ENCODE assay signal across 20 cellular contexts in genomic region chr1:159040206-159040605, GRCh38. TPM values are rescaled to one million over a fixed set of nuclear protein-coding genes. Genes with fewer than 3 reads are reported as not detected.
DNase-seq lines count a peak whose midpoint lies in the region; FAIRE-seq and TF ChIP-seq lines count a peak whose summit lies in the region.
"Had no signal": no experiment of that assay in that cellular context is flagged by ENCODE, and none has a peak within 500 bp of the region (broad histone marks: within the 10 kb centered on the region; RNA-seq: fewer than 3 reads in every experiment).

No MANE protein-coding gene starts in this region.

- TF ChIP-seq CTCF in mammary epithelial cell (conservative IDR thresholded peaks at IDR 0.05 in 1 of 2, IDR thresholded peaks at IDR 0.05 in 1 of 2; ENCODE audit: extremely low read depth in 1 of 2, insufficient read depth in 1 of 2, low read depth in 1 of 2, low read length in 2 of 2): no peak
- no peak for TF ChIP-seq CTCF in breast epithelium (IDR thresholded peaks at IDR 0.05)
- TF ChIP-seq CTCF in astrocyte (IDR thresholded peaks at IDR 0.05; ENCODE audit: insufficient read depth, low read depth, low read length): no peak
- TF ChIP-seq CTCF in right atrium auricular region (IDR thresholded peaks at IDR 0.05): no peak

- no peak overlapping the region for H2AFZ ChIP-seq in mammary epithelial cell (ENCODE audit: low read depth, low read length)
- no peak overlapping the region for H2AFZ ChIP-seq in astrocyte (ENCODE audit: low read depth, low read length)
- H2AFZ ChIP-seq: PC-9 had no signal

- BruUV-seq in mammary epithelial cell (replicated peaks; lab: Mats Ljungman, UMichigan): no TSS peak

- TF ChIP-seq POLR2A in breast epithelium (IDR thresholded peaks at IDR 0.05): no peak

- CTCF ChIA-PET in mammary epithelial cell (lab: Charles Lee; ENCODE audit: low non-redundant PET): no interaction called here

- H3K4me1 ChIP-seq in mammary epithelial cell (ENCODE audit: insufficient read depth, low read length): no peaks in the 10 kb centered on the region
- no peaks in the 10 kb centered on the region for H3K4me1 ChIP-seq in breast epithelium
- H3K4me1 ChIP-seq in astrocyte (ENCODE audit: insufficient read depth, low read length): peaks cover 19% of the 10 kb centered on the region
- H3K4me1 ChIP-seq in right atrium auricular region: no peaks in the 10 kb centered on the region

- H3K9ac ChIP-seq in mammary epithelial cell (ENCODE audit: insufficient read depth, low read length) (no peak overlapping the region), astrocyte (ENCODE audit: low read length) (peak overlapping the region; percentile 28)

- H3K9me3 ChIP-seq in mammary epithelial cell (replicated peaks; ENCODE audit: insufficient read depth, low read length): no peaks in the 10 kb centered on the region
- no peaks in the 10 kb centered on the region for H3K9me3 ChIP-seq in breast epithelium
- no peaks in the 10 kb centered on the region for H3K9me3 ChIP-seq in astrocyte (ENCODE audit: insufficient read depth, low read depth, low read length)
- H3K9me3 ChIP-seq in right atrium auricular region: no peaks in the 10 kb centered on the region
- H3K9me3 ChIP-seq: neutrophil had no signal

- H3K27ac ChIP-seq in mammary epithelial cell (ENCODE audit: insufficient read depth, low read depth, low read length) (no peak overlapping the region), breast epithelium (no peak overlapping the region), astrocyte (ENCODE audit: low read depth, low read length) (peak overlapping the region; percentile 84), right atrium auricular region (no peak overlapping the region)
- H3K27ac ChIP-seq: neutrophil, PC-9 had no signal

- no peak overlapping the region for H3K4me3 ChIP-seq in mammary epithelial cell (replicated peaks in 1 of 3; ENCODE audit: insufficient read depth in 1 of 3, low read depth in 2 of 3, low read length in 3 of 3)
- no peak overlapping the region for H3K4me3 ChIP-seq in breast epithelium
- H3K4me3 ChIP-seq in astrocyte (ENCODE audit: insufficient read depth, low read depth, low read length): no peak overlapping the region
- no peak overlapping the region for H3K4me3 ChIP-seq in right atrium auricular region
- H3K4me3 ChIP-seq: PC-9 had no signal

- dilution Hi-C loops in mammary epithelial cell (cut with HindIII; ENCODE audit: low sequenced_read_pairs): no loop called here

- H3K27me3 Mint-ChIP-seq in astrocyte (ENCODE audit: low read depth, unreplicated experiment): no peaks in the 10 kb centered on the region
- H3K27me3 Mint-ChIP-seq: stimulated activated naive CD8-positive, alpha-beta T cell treated with anti-CD3 and anti-CD28 coated beads, Interleukin-15, amount 100 ng/mL, for 72 hours had no signal

- peaks cover 16% of the 10 kb centered on the region for H3K4me1 Mint-ChIP-seq in astrocyte (ENCODE audit: low read depth, unreplicated experiment)

- H3K9me3 Mint-ChIP-seq in astrocyte (ENCODE audit: unreplicated experiment): no peaks in the 10 kb centered on the region
- H3K9me3 Mint-ChIP-seq: endodermal cell; stimulated activated naive CD8-positive, alpha-beta T cell treated with anti-CD3 and anti-CD28 coated beads, Interleukin-15, amount 100 ng/mL, for 72 hours had no signal

- peak; percentile 2 for DNase-seq in mammary epithelial cell
- DNase-seq in breast epithelium (ENCODE audit: low spot score in 2 of 2): no peak
- peak; percentile 81 for DNase-seq in astrocyte (ENCODE audit: low read depth)
- DNase-seq in iris pigment epithelial cell (ENCODE audit: low read depth): peak; percentile 88
- DNase-seq in right atrium auricular region (ENCODE audit: low spot score): no peak
- DNase-seq in stimulated activated CD4-positive, alpha-beta T cell treated with anti-CD3 and anti-CD28 coated beads, Interleukin-1b, Interleukin-23, amount 100 ng/mL, for 48 hours: no peak
- DNase-seq in GF-D8 (lab: John Stamatoyannopoulos, UW): no peak
- no peak for DNase-seq in D341Med (ENCODE audit: low spot score)
- DNase-seq: 8988T; activated naive CD4-positive, alpha-beta T cell; endodermal cell; glutamatergic neuron; NCI-H187 treated with DMSO at 0.1 percent for 48 hours; NCI-H526 treated with DMSO at 0.1 percent for 48 hours; PC-9; small intestine; stimulated activated naive CD8-positive, alpha-beta T cell treated with anti-CD3 and anti-CD28 coated beads, Interleukin-15, amount 100 ng/mL, for 72 hours; SW 1271 had no signal

- intact Hi-C loops in mammary epithelial cell (cut with micrococcal nuclease): no loop called here
- intact Hi-C loops in breast epithelium (cut with DNase I; ENCODE audit: low total_unique reads): no loop called here

- FAIRE-seq in astrocyte (lab: Jason Lieb, UNC): no peak
- FAIRE-seq: islet of Langerhans, small intestine had no signal

- H3K4me3 Mint-ChIP-seq in astrocyte (ENCODE audit: unreplicated experiment): no peak overlapping the region
- H3K4me3 Mint-ChIP-seq: endodermal cell had no signal

- peaks cover 17% of the 10 kb centered on the region for H3K36me3 Mint-ChIP-seq in astrocyte (ENCODE audit: low read depth, unreplicated experiment)

- no peak overlapping the region for H3K27ac Mint-ChIP-seq in astrocyte (ENCODE audit: unreplicated experiment)
- H3K27ac Mint-ChIP-seq: endodermal cell had no signal

- H3K27me3 ChIP-seq in mammary epithelial cell (ENCODE audit: insufficient read depth, low read length) (no peaks in the 10 kb centered on the region), breast epithelium (no peaks in the 10 kb centered on the region), astrocyte (ENCODE audit: insufficient read depth, low read length) (no peaks in the 10 kb centered on the region), right atrium auricular region (no peaks in the 10 kb centered on the region)
- H3K27me3 ChIP-seq: neutrophil had no signal

- in situ Hi-C loops in mammary epithelial cell (cut with MboI; ENCODE audit: low sequenced_read_pairs in 2 of 2): no loop called here

- 73% methylated on average over 1 of the region's 1 CpG for WGBS in mammary epithelial cell (ENCODE audit: low coverage, missing lambda C conversion rate)

- H3K4me2 ChIP-seq in mammary epithelial cell (ENCODE audit: insufficient read depth, low read depth, low read length) (no peak overlapping the region), astrocyte (ENCODE audit: low read length) (peak overlapping the region; percentile 51)
- H3K4me2 ChIP-seq: PC-9 had no signal

- peaks cover 25% of the 10 kb centered on the region for H3K36me3 ChIP-seq in mammary epithelial cell (ENCODE audit: insufficient read depth, low read length)
- no peaks in the 10 kb centered on the region for H3K36me3 ChIP-seq in breast epithelium
- H3K36me3 ChIP-seq in astrocyte (ENCODE audit: insufficient read depth, low read length): peaks cover 20% of the 10 kb centered on the region
- peaks cover 54% of the 10 kb centered on the region for H3K36me3 ChIP-seq in right atrium auricular region

- no peaks in the 10 kb centered on the region for H3K79me2 ChIP-seq in mammary epithelial cell (ENCODE audit: insufficient read depth, low read length)
- no peaks in the 10 kb centered on the region for H3K79me2 ChIP-seq in astrocyte (ENCODE audit: insufficient read depth, low read length)

- no peaks in the 10 kb centered on the region for H4K20me1 ChIP-seq in mammary epithelial cell (ENCODE audit: insufficient read depth, low read length)
- H4K20me1 ChIP-seq in astrocyte (ENCODE audit: insufficient read depth, low read length): no peaks in the 10 kb centered on the region

RNA-seq across cellular contexts. Expression of gene IFI16, which starts 30.5 kb away (rescaled TPM):
- total RNA-seq in mammary epithelial cell: 10 to 100 TPM; 57.0 to 93.4 TPM
- 61.5 TPM for polyA plus RNA-seq in mammary epithelial cell
- 36.7 TPM for polyA minus RNA-seq in mammary epithelial cell
- 100 to 1,000 TPM in 2 of 3 donors, 10 to 100 TPM in 1; 96.2 to 132 (median 109) TPM for total RNA-seq in breast epithelium
- 109 and 125 TPM in 2 replicates for total RNA-seq in astrocyte
- total RNA-seq in right atrium auricular region: 10 to 100 TPM; 31.1 to 41.2 TPM

RNA-seq across cellular contexts. Expression of gene AIM2, which starts 36.4 kb away (rescaled TPM):
- total RNA-seq in mammary epithelial cell (under 1 TPM in 1 of 2 donors, not detected in 1; 0.17 TPM), breast epithelium (1 to 10 TPM in 1 of 3 donors, under 1 TPM in 2; 0.32 to 1.6 (median 0.73) TPM), astrocyte (1.3 and 1.5 TPM in 2 replicates), right atrium auricular region (not detected)
- 0.08 TPM for polyA plus RNA-seq in mammary epithelial cell
- not detected for polyA minus RNA-seq in mammary epithelial cell
- total RNA-seq: PC-9 had no signal

Comparison
In these comparisons a context has a peak if more than half of its experiments do, and no peak if none do; other contexts are left out.
1. DNase-seq: peak in mammary epithelial cell (single experiment), astrocyte (single experiment) and iris pigment epithelial cell (single experiment); none in breast epithelium (0 of 2), right atrium auricular region (single experiment), stimulated activated CD4-positive, alpha-beta T cell treated with anti-CD3 and anti-CD28 coated beads, Interleukin-1b, Interleukin-23, amount 100 ng/mL, for 48 hours (single experiment), GF-D8 (single experiment) and D341Med (single experiment).